ENCODE assay signal across 1 cellular context in the genomic region with DNA sequence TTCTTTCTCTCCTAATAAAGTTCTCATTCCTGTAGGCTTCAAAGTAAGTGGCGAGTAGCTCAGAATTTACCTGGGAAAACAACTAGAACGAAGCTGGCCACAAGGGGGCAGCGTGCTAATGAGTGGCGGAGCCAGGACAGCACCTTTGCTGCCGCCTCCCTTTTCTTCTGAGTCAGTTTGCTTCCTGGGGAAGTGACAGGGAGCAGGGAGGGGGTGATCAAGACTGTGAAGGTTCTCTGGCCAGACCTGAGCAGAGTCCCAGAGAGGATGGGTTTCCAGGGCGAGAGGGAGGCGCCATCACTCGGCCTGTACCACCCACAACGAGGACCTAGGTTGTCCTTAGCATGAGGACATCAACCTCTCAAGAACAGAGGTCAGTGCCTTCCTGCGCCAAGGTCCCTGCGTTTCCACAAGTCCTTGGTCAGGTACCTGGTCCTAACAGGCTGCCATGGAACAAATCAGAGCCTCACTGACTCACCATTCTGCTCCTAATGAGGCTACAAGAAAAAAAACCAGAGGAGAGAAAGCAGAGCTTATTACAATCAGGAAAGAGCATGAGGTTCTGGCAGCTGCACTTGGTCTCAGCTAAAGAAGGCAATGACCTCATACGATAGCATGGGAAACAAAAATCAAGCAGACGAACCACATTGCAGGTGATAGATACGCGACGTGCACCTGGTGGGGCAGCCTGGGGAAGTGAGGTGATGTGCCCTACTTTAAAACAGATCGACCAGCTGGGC.
A peak's percentile ranks its signal among the peaks of the same experiment; 100 is the strongest.
TF ChIP-seq lines count a peak whose summit lies in the region.

No MANE protein-coding gene starts in this region.

TF ChIP-seq in HEK293, 187 proteins besides CTCF, POLR2A, EP300 and RAD21 (continued from another document):
- peak; percentile 42; the same call in 1 of the 2 replicates for TF ChIP-seq PATZ1 (tag by site-specific recombination; IDR thresholded peaks at IDR 0.05)
- no peak for TF ChIP-seq ZNF24 (tag by site-specific recombination; IDR thresholded peaks at IDR 0.05)
- no peak for TF ChIP-seq ZNF529 (tag by site-specific recombination; IDR thresholded peaks at IDR 0.05; ENCODE audit: insufficient replicate concordance)
- TF ChIP-seq, protein P1, sequence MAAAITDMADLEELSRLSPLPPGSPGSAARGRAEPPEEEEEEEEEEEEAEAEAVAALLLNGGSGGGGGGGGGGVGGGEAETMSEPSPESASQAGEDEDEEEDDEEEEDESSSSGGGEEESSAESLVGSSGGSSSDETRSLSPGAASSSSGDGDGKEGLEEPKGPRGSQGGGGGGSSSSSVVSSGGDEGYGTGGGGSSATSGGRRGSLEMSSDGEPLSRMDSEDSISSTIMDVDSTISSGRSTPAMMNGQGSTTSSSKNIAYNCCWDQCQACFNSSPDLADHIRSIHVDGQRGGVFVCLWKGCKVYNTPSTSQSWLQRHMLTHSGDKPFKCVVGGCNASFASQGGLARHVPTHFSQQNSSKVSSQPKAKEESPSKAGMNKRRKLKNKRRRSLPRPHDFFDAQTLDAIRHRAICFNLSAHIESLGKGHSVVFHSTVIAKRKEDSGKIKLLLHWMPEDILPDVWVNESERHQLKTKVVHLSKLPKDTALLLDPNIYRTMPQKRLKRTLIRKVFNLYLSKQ (tag by site-specific recombination; IDR thresholded peaks at IDR 0.05; ENCODE audit: borderline replicate concordance), result no peak
- TF ChIP-seq, protein P2, sequence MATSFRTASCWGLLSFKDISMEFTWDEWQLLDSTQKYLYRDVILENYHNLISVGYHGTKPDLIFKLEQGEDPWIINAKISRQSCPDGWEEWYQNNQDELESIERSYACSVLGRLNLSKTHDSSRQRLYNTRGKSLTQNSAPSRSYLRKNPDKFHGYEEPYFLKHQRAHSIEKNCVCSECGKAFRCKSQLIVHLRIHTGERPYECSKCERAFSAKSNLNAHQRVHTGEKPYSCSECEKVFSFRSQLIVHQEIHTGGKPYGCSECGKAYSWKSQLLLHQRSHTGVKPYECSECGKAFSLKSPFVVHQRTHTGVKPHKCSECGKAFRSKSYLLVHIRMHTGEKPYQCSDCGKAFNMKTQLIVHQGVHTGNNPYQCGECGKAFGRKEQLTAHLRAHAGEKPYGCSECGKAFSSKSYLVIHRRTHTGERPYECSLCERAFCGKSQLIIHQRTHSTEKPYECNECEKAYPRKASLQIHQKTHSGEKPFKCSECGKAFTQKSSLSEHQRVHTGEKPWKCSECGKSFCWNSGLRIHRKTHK (tag by site-specific recombination; IDR thresholded peaks at IDR 0.05), result no peak
- TF ChIP-seq ZNF548 (tag by site-specific recombination; IDR thresholded peaks at IDR 0.05), result no peak
- no peak for TF ChIP-seq ZNF658 (tag by site-specific recombination; IDR thresholded peaks at IDR 0.05)
- no peak for TF ChIP-seq ZNF133 (tag by site-specific recombination; IDR thresholded peaks at IDR 0.05)
- no peak for TF ChIP-seq ZNF843 (tag by site-specific recombination; IDR thresholded peaks at IDR 0.05)
- TF ChIP-seq ZNF335 (tag by site-specific recombination; conservative IDR thresholded peaks at IDR 0.05), result no peak
- no peak for TF ChIP-seq RBAK (tag by site-specific recombination; IDR thresholded peaks at IDR 0.05)
- peak; percentile 71 for TF ChIP-seq ZBTB17 (tag by site-specific recombination; IDR thresholded peaks at IDR 0.05)
- no peak for TF ChIP-seq ZNF560 (tag by site-specific recombination; IDR thresholded peaks at IDR 0.05; ENCODE audit: borderline replicate concordance)
- peak; percentile 24; the same call in 1 of the 2 replicates for TF ChIP-seq SP3 (tag by site-specific recombination; IDR thresholded peaks at IDR 0.05)
- no peak for TF ChIP-seq ZNF121 (tag by site-specific recombination; IDR thresholded peaks at IDR 0.05)
- peak; percentile 24; the same call in 1 of the 2 replicates for TF ChIP-seq TRIM28 (IDR thresholded peaks at IDR 0.05; ENCODE audit: borderline replicate concordance, low read length)
- TF ChIP-seq, protein P3, sequence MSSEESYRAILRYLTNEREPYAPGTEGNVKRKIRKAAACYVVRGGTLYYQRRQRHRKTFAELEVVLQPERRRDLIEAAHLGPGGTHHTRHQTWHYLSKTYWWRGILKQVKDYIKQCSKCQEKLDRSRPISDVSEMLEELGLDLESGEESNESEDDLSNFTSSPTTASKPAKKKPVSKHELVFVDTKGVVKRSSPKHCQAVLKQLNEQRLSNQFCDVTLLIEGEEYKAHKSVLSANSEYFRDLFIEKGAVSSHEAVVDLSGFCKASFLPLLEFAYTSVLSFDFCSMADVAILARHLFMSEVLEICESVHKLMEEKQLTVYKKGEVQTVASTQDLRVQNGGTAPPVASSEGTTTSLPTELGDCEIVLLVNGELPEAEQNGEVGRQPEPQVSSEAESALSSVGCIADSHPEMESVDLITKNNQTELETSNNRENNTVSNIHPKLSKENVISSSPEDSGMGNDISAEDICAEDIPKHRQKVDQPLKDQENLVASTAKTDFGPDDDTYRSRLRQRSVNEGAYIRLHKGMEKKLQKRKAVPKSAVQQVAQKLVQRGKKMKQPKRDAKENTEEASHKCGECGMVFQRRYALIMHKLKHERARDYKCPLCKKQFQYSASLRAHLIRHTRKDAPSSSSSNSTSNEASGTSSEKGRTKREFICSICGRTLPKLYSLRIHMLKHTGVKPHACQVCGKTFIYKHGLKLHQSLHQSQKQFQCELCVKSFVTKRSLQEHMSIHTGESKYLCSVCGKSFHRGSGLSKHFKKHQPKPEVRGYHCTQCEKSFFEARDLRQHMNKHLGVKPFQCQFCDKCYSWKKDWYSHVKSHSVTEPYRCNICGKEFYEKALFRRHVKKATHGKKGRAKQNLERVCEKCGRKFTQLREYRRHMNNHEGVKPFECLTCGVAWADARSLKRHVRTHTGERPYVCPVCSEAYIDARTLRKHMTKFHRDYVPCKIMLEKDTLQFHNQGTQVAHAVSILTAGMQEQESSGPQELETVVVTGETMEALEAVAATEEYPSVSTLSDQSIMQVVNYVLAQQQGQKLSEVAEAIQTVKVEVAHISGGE (tag by site-specific recombination; conservative IDR thresholded peaks at IDR 0.05; ENCODE audit: low read depth), result no peak
- TF ChIP-seq ZNF2 (tag by site-specific recombination; IDR thresholded peaks at IDR 0.05), result peak; percentile 55; the same call in 1 of the 2 replicates
- no peak for TF ChIP-seq ZNF501 (tag by site-specific recombination; IDR thresholded peaks at IDR 0.05)
- peak; percentile 65; the same call in 1 of the 2 replicates for TF ChIP-seq ZNF660 (tag by site-specific recombination; IDR thresholded peaks at IDR 0.05)
- TF ChIP-seq SCRT1 (tag by site-specific recombination; IDR thresholded peaks at IDR 0.05; ENCODE audit: borderline replicate concordance), result no peak
- no peak for TF ChIP-seq OSR2 (tag by site-specific recombination; IDR thresholded peaks at IDR 0.05)
- no peak for TF ChIP-seq ZBTB20 (tag by site-specific recombination; IDR thresholded peaks at IDR 0.05)
- TF ChIP-seq, protein P4, sequence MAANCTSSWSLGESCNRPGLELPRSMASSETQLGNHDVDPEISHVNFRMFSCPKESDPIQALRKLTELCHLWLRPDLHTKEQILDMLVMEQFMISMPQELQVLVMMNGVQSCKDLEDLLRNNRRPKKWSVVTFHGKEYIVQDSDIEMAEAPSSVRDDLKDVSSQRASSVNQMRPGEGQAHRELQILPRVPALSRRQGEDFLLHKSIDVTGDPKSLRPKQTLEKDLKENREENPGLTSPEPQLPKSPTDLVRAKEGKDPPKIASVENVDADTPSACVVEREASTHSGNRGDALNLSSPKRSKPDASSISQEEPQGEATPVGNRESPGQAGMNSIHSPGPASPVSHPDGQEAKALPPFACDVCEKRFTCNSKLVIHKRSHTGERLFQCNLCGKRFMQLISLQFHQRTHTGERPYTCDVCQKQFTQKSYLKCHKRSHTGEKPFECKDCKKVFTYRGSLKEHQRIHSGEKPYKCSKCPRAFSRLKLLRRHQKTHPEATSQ (tag by site-specific recombination; IDR thresholded peaks at IDR 0.05), result no peak
- TF ChIP-seq, protein P5, sequence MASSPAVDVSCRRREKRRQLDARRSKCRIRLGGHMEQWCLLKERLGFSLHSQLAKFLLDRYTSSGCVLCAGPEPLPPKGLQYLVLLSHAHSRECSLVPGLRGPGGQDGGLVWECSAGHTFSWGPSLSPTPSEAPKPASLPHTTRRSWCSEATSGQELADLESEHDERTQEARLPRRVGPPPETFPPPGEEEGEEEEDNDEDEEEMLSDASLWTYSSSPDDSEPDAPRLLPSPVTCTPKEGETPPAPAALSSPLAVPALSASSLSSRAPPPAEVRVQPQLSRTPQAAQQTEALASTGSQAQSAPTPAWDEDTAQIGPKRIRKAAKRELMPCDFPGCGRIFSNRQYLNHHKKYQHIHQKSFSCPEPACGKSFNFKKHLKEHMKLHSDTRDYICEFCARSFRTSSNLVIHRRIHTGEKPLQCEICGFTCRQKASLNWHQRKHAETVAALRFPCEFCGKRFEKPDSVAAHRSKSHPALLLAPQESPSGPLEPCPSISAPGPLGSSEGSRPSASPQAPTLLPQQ (tag by site-specific recombination; IDR thresholded peaks at IDR 0.05), result no peak
